ENCODE assay signal across 15 cellular contexts in genomic region chr19:10898633-10899032, GRCh38. TPM values are rescaled to one million over a fixed set of nuclear protein-coding genes. Genes with fewer than 3 reads are reported as not detected.
DNase-seq lines count a peak whose midpoint lies in the region; ATAC-seq and TF ChIP-seq lines count a peak whose summit lies in the region.
"Had no signal": no experiment of that assay in that cellular context is flagged by ENCODE, and none has a peak within 500 bp of the region (broad histone marks: within the 10 kb centered on the region; RNA-seq: fewer than 3 reads in every experiment).

No MANE protein-coding gene starts in this region.

- POLR2A ChIA-PET in PC-9 (lab: Charles Lee; ENCODE audit: unreplicated experiment) = interaction anchor here (0.6 kb wide), 3 partner anchors 30 to 287 kb away, joined by 6 to 27 read pairs (median 8); no protein-coding TSS in a partner anchor

- BruUV-seq in PC-9 (replicated peaks; lab: Mats Ljungman, UMichigan) = no TSS peak

- H2AFZ ChIP-seq in PC-9 = no peak overlapping the region

- peaks cover 39% of the 10 kb centered on the region for H3F3A ChIP-seq in PC-9 (ENCODE audit: insufficient read depth, low read depth)

- DNase-seq in PC-9 (peak in 1 of 2 experiments; percentile 17), colonic mucosa (no peak), left lung (no peak), sigmoid colon (no peak), posterior vena cava (ENCODE audit: low spot score) (no peak), D341Med (ENCODE audit: low spot score) (no peak), GDM1 (lab: John Stamatoyannopoulos, UW) (no peak), G401 (ENCODE audit: low spot score) (no peak)
- DNase-seq: activated effector memory CD4-positive, alpha-beta T cell treated with anti-CD3 and anti-CD28 coated beads, Interleukin-2, amount 50 U/mL, for 16 hours; dermis blood vessel endothelial cell; NCI-H526 treated with DMSO at 0.1 percent for 48 hours; OCI-M1; stimulated activated CD4-positive, alpha-beta T cell treated with anti-CD3 and anti-CD28 coated beads, Interleukin-4, amount 100 ng/mL, for 24 hours had no signal

- TF ChIP-seq EP300 in sigmoid colon (IDR thresholded peaks at IDR 0.05) = no peak

- H3K4me1 ChIP-seq in PC-9 (replicated peaks; ENCODE audit: insufficient read depth) = peaks cover 37% of the 10 kb centered on the region
- peaks cover 28% of the 10 kb centered on the region for H3K4me1 ChIP-seq in colonic mucosa
- peaks cover 6 to 10% of the 10 kb centered on the region in 2 donors for H3K4me1 ChIP-seq in left lung
- peaks cover 0 to 79% (median 67%) of the 10 kb centered on the region in 4 donors for H3K4me1 ChIP-seq in sigmoid colon

- intact Hi-C loops in PC-9 (cut with micrococcal nuclease; ENCODE audit: unreplicated experiment) = loop anchor here (1.0 to 2.0 kb wide), 2 partner anchors 28 to 30 kb away; partner anchors contain the start of genes CARM1, TIMM29 and YIPF2
- intact Hi-C loops in colonic mucosa (cut with DNase I) = no loop called here
- intact Hi-C loops in left lung (cut with DNase I) = no loop called here
- intact Hi-C loops in sigmoid colon (cut with DNase I) = no loop called here
- intact Hi-C loops in posterior vena cava (cut with DNase I) = no loop called here

- in situ Hi-C loops in G401 (cut with HindIII; ENCODE audit: low sequenced_read_pairs) = no loop called here

- H3K4me2 ChIP-seq in PC-9 = peak overlapping the region; percentile 70

- H3K27me3 ChIP-seq in PC-9 (ENCODE audit: insufficient read depth, low read depth) (no peaks in the 10 kb centered on the region), colonic mucosa (no peaks in the 10 kb centered on the region), left lung (no peaks in the 10 kb centered on the region), sigmoid colon (no peaks in the 10 kb centered on the region)
- H3K27me3 ChIP-seq: BE2C, testis had no signal

- peak overlapping the region; percentile 35 for H3K27ac ChIP-seq in PC-9
- H3K27ac ChIP-seq in colonic mucosa = peak overlapping the region; percentile 70
- H3K27ac ChIP-seq in left lung = no peak overlapping the region
- H3K27ac ChIP-seq in sigmoid colon = peak overlapping the region; percentile 48 to 78 (median 76)

- peaks cover 66% of the 10 kb centered on the region for H3K79me2 ChIP-seq in PC-9 (ENCODE audit: low read depth)

- TF ChIP-seq CTCF in PC-9 (conservative IDR thresholded peaks at IDR 0.05) = no peak
- no peak for TF ChIP-seq CTCF in colonic mucosa (IDR thresholded peaks at IDR 0.05)
- TF ChIP-seq CTCF in left lung (IDR thresholded peaks at IDR 0.05) = no peak
- TF ChIP-seq CTCF in sigmoid colon (IDR thresholded peaks at IDR 0.05) = no peak

- peaks cover 41% of the 10 kb centered on the region for H4K20me1 ChIP-seq in PC-9 (ENCODE audit: insufficient read depth)

- peak overlapping the region; percentile 52 to 70 for H3K9ac ChIP-seq in colonic mucosa (ENCODE audit: low read depth in 2 of 2, low read length in 2 of 2)

- CTCF ChIA-PET in PC-9 (lab: Charles Lee) = interaction anchor here (0.6 to 1.3 kb wide), 5 partner anchors 18 to 446 kb away, joined by 3 to 8 read pairs (median 5); no protein-coding TSS in a partner anchor

- peak overlapping the region; percentile 8; the same call in 1 of the 2 replicates for H3K4me3 ChIP-seq in PC-9
- no peak overlapping the region for H3K4me3 ChIP-seq in colonic mucosa
- no peak overlapping the region for H3K4me3 ChIP-seq in left lung
- H3K4me3 ChIP-seq in sigmoid colon = no peak overlapping the region
- H3K4me3 ChIP-seq: testis had no signal

- WGBS in sigmoid colon, 2 donors = 45 to 78% methylated on average over 10 of the region's 10 CpGs

- H3K9me3 ChIP-seq in PC-9 (ENCODE audit: insufficient read depth, low read depth) (no peaks in the 10 kb centered on the region), colonic mucosa (no peaks in the 10 kb centered on the region), left lung (peaks cover 0 to 2% of the 10 kb centered on the region in 2 donors), sigmoid colon (no peaks in the 10 kb centered on the region)
- H3K9me3 ChIP-seq: BE2C, testis had no signal

- peaks cover 6% of the 10 kb centered on the region; the same call in 1 of the 2 replicates for H3K36me3 ChIP-seq in PC-9 (ENCODE audit: low read depth)
- no peaks in the 10 kb centered on the region for H3K36me3 ChIP-seq in colonic mucosa
- no peaks in the 10 kb centered on the region for H3K36me3 ChIP-seq in left lung
- H3K36me3 ChIP-seq in sigmoid colon = no peaks in the 10 kb centered on the region
- H3K36me3 ChIP-seq: BE2C had no signal

- peak; percentile 3 for ATAC-seq in left lung

- H3K9me2 ChIP-seq in PC-9 (ENCODE audit: insufficient read depth) = no peaks in the 10 kb centered on the region

- TF ChIP-seq POLR2A in sigmoid colon (IDR thresholded peaks at IDR 0.05) = no peak

RNA-seq across cellular contexts. Expression of gene CARM1, which starts 27.3 kb away (rescaled TPM):
- total RNA-seq in PC-9 (2021) (56.0 and 63.7 TPM in 2 replicates), colonic mucosa (10 to 100 TPM; 53.3 to 75.9 TPM), left lung (10 to 100 TPM; 34.4 to 37.1 TPM), sigmoid colon (10 to 100 TPM; 18.1 to 24.9 (median 20.8) TPM), posterior vena cava (10 to 100 TPM; 35.1 to 42.1 TPM)
- polyA plus RNA-seq in sigmoid colon = 10 to 100 TPM; 21.6 to 51.8 (median 29.4) TPM
- 41.8 and 54.2 TPM in 2 replicates for total RNA-seq in G401 (2014; rRNA removed; shearing (Covaris generic))

RNA-seq across cellular contexts. Expression of gene YIPF2, which starts 29.8 kb away (rescaled TPM):
- total RNA-seq in PC-9 (2021) = 60.2 and 79.8 TPM in 2 replicates
- total RNA-seq in colonic mucosa = 10 to 100 TPM; 64.4 to 71.3 TPM
- total RNA-seq in left lung = 10 to 100 TPM; 68.4 to 77.6 TPM
- total RNA-seq in sigmoid colon = 10 to 100 TPM; 26.5 to 36.0 (median 28.3) TPM
- polyA plus RNA-seq in sigmoid colon = 10 to 100 TPM; 19.4 to 61.3 (median 21.0) TPM
- 10 to 100 TPM; 36.0 to 40.0 TPM for total RNA-seq in posterior vena cava
- 42.5 and 71.1 TPM in 2 replicates for total RNA-seq in G401 (2014; rRNA removed; shearing (Covaris generic))

RNA-seq across cellular contexts. Expression of gene TIMM29, which starts 30.0 kb away (rescaled TPM):
- 22.4 and 26.2 TPM in 2 replicates for total RNA-seq in PC-9 (2021)
- total RNA-seq in colonic mucosa = 10 to 100 TPM; 25.5 to 31.5 TPM
- 10 to 100 TPM; 18.8 to 19.5 TPM for total RNA-seq in left lung
- total RNA-seq in sigmoid colon = 10 to 100 TPM; 18.8 to 28.5 (median 26.0) TPM
- 10 to 100 TPM in 2 of 3 donors, 1 to 10 TPM in 1; 9.6 to 22.6 (median 15.5) TPM for polyA plus RNA-seq in sigmoid colon
- 10 to 100 TPM in 1 of 2 donors, 1 to 10 TPM in 1; 9.4 to 11.6 TPM for total RNA-seq in posterior vena cava
- total RNA-seq in G401 (2014; rRNA removed; shearing (Covaris generic)) = 58.4 and 70.7 TPM in 2 replicates

RNA-seq across cellular contexts. Expression of gene C19orf38, which starts 50.4 kb away (rescaled TPM):
- total RNA-seq in PC-9 (2021) (0.59 and 1.4 TPM in 2 replicates), colonic mucosa (1 to 10 TPM in 1 of 2 donors, under 1 TPM in 1; 0.77 to 1.5 TPM), left lung (10 to 100 TPM in 1 of 2 donors, 1 to 10 TPM in 1; 3.2 to 11.8 TPM), sigmoid colon (1 to 10 TPM in 2 of 4 donors, under 1 TPM in 1, not detected in 1; 0.99 to 2.1 (median 2.0) TPM), posterior vena cava (1 to 10 TPM; 2.0 to 2.3 TPM)
- polyA plus RNA-seq in sigmoid colon = 1 to 10 TPM in 2 of 3 donors, under 1 TPM in 1; 0.92 to 3.3 (median 1.2) TPM
- not detected in 2 replicates for total RNA-seq in G401 (2014; rRNA removed; shearing (Covaris generic))
- total RNA-seq: dermis blood vessel endothelial cell had no signal

Comparison
In these comparisons a context has a peak if more than half of its experiments do, and no peak if none do; other contexts are left out.
1. H3K27ac ChIP-seq: peak in PC-9 (single experiment), colonic mucosa (single experiment) and sigmoid colon (4 of 4); none in left lung (0 of 2).